In the genomic region with DNA sequence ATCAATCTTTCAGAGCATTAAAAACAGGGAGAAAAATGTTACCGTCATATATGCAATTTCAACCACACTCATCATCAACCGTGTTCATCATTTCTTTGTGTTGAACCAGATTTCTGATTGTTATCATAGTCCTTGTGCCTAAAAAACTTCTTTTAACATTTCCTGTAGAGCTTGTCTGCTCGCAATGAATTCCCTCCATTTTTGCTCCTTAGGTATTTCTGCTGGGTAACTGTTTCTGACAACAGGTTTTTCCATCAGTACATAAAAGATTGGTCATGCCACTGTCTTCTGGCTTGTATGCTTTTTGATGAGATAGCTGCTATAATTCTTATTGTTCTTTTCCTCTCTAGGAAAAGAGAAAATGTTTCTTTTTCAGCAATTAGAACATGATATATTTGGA, we compare ENCODE assay signal across 34 cellular contexts. TPM values are rescaled to one million over a fixed set of nuclear protein-coding genes. Genes with fewer than 3 reads are reported as not detected.
DNase-seq lines count a peak whose midpoint lies in the region; ATAC-seq, FAIRE-seq and TF ChIP-seq lines count a peak whose summit lies in the region.
"Had no signal": no experiment of that assay in that cellular context is flagged by ENCODE, and none has a peak within 500 bp of the region (broad histone marks: within the 10 kb centered on the region; RNA-seq: fewer than 3 reads in every experiment).

No MANE protein-coding gene starts in this region.

- H3K4me1 ChIP-seq in K562 (replicated peaks in 1 of 2; ENCODE audit: control insufficient read depth in 2 of 2, insufficient read depth in 2 of 2, low read length in 2 of 2) (no peaks in the 10 kb centered on the region), H1 (replicated peaks in 1 of 4; ENCODE audit: control insufficient read depth in 3 of 4, insufficient read depth in 4 of 4, low read length in 3 of 4) (no peaks in the 10 kb centered on the region), transverse colon (peaks cover 0 to 3% (median 0%) of the 10 kb centered on the region in 4 donors)
- H3K4me1 ChIP-seq: A549, BE2C, BLaER1, Caco-2 had no signal

- H3K79me2 ChIP-seq in K562 (ENCODE audit: control insufficient read depth, insufficient read depth, low read length) (no peaks in the 10 kb centered on the region), H1 (ENCODE audit: control insufficient read depth in 1 of 2, insufficient read depth in 2 of 2, low read length in 2 of 2) (no peaks in the 10 kb centered on the region)

- H3K4ac ChIP-seq in H1 (replicated peaks; ENCODE audit: insufficient read length, low read depth, low read length): no peak overlapping the region

- BruUV-seq in K562 (replicated peaks; lab: Mats Ljungman, UMichigan): no TSS peak

- in situ Hi-C loops in K562 (cut with MboI) (no loop called here), transverse colon (cut with MboI; ENCODE audit: low pct_ligation_motif_present in 1 of 4, low pct_unique_long_range_greater_than_20kb in 1 of 4, low sequenced_read_pairs in 3 of 4) (no loop called here), brain microvascular endothelial cell (cut with HindIII; ENCODE audit: low pct_ligation_motif_present, low sequenced_read_pairs) (no loop called here)

- no peak for TF ChIP-seq POLR2A in K562 (conservative IDR thresholded peaks at IDR 0.05)
- no peak for TF ChIP-seq POLR2A in H1 (IDR thresholded peaks at IDR 0.05; ENCODE audit: control extremely low read depth in 1 of 2, low read depth in 2 of 2, low read length in 2 of 2)
- TF ChIP-seq POLR2A in transverse colon (IDR thresholded peaks at IDR 0.05): no peak

- TF ChIP-seq RAD21 in K562 (CRISPR knock-in tag; conservative IDR thresholded peaks at IDR 0.05 in 1 of 2, IDR thresholded peaks at IDR 0.05 in 1 of 2) (no peak), H1 (IDR thresholded peaks at IDR 0.05 in 1 of 2, conservative IDR thresholded peaks at IDR 0.05 in 1 of 2; ENCODE audit: low read depth in 2 of 2, low read length in 2 of 2) (no peak)

- H3K27ac ChIP-seq in K562 (ENCODE audit: extremely low read depth, low read depth, low read length) (no peak overlapping the region), H1 (ENCODE audit: low read depth, low read length) (no peak overlapping the region), transverse colon (no peak overlapping the region), brain microvascular endothelial cell (no peak overlapping the region)
- H3K27ac ChIP-seq: 22Rv1; A549; BLaER1; BLaER1 treated with 17β-estradiol and CSF1 and Interleukin-3, amounts not matched to agents 10 nM and 100 nM; C4-2B had no signal

- TF ChIP-seq CTCF in K562 (IDR thresholded peaks at IDR 0.05 in 2 of 3, conservative IDR thresholded peaks at IDR 0.05 in 1 of 3; ENCODE audit: insufficient read depth in 2 of 3, low read depth in 1 of 3, low read length in 3 of 3) (no peak), H1 (IDR thresholded peaks at IDR 0.05; ENCODE audit: control extremely low read depth in 1 of 3, insufficient read depth in 1 of 3, low read depth in 1 of 3, low read length in 3 of 3) (no peak), transverse colon (IDR thresholded peaks at IDR 0.05) (no peak), brain microvascular endothelial cell (IDR thresholded peaks at IDR 0.05; ENCODE audit: low read depth, low read length, missing control alignments) (no peak)

- no peak overlapping the region for H3K14ac ChIP-seq in H1 (ENCODE audit: insufficient read length)

- H3K4me2 ChIP-seq in K562 (ENCODE audit: insufficient read depth, low read length): no peak overlapping the region
- H3K4me2 ChIP-seq in H1 (ENCODE audit: insufficient read depth in 1 of 2, low read depth in 2 of 2, low read length in 2 of 2): no peak overlapping the region
- H3K4me2 ChIP-seq: A549; BLaER1; BLaER1 treated with 17β-estradiol and CSF1 and Interleukin-3, amounts not matched to agents 10 nM and 100 nM had no signal

- no peak overlapping the region for H3K56ac ChIP-seq in H1 (replicated peaks; ENCODE audit: insufficient read length, low read depth, low read length)

- 0 out of 3 replicates have a peak, but pooled peaks cover 3% of the 10 kb centered on the region for H3K36me3 ChIP-seq in K562 (ENCODE audit: control insufficient read depth, insufficient read depth, low read length)
- H3K36me3 ChIP-seq in H1 (ENCODE audit: control insufficient read depth in 2 of 4, insufficient read depth in 4 of 4, low read length in 3 of 4): peaks cover 0 to 8% (median 3%) of the 10 kb centered on the region in 4 experiments; a peak in 3 of 8 replicates
- no peaks in the 10 kb centered on the region for H3K36me3 ChIP-seq in transverse colon
- no peaks in the 10 kb centered on the region for H3K36me3 ChIP-seq in brain microvascular endothelial cell (replicated peaks)
- H3K36me3 ChIP-seq: BE2C had no signal

- H3K23me2 ChIP-seq in H1 (ENCODE audit: low read depth, low read length): no peaks in the 10 kb centered on the region

- no peak overlapping the region for H4K5ac ChIP-seq in H1 (ENCODE audit: insufficient read length, low read depth, low read length)

- H4K8ac ChIP-seq in H1 (ENCODE audit: extremely low read depth, insufficient read depth, low read length): no peak overlapping the region

- no peak for DNase-seq in GM18507 (ENCODE audit: extremely low spot score, insufficient read length, low read depth)
- DNase-seq in HEK293T (ENCODE audit: extremely low spot score): no peak
- no peak for DNase-seq in K562 (ENCODE audit: extremely low read depth in 1 of 4, low spot score in 3 of 4)
- no peak for DNase-seq in H1 (ENCODE audit: low read depth in 1 of 2, low spot score in 2 of 2)
- no peak for DNase-seq in transverse colon
- DNase-seq in ureter (ENCODE audit: low spot score): no peak
- no peak for DNase-seq in brain microvascular endothelial cell
- DNase-seq: 8988T; ACHN; AML-193; BE2C; C1 segment of cervical spinal cord; Caco-2; Calu3; CD4-positive, alpha-beta memory T cell; CD4-positive, alpha-beta T cell; CD4-positive, CD25-positive, alpha-beta regulatory T cell; CD8-positive, alpha-beta memory T cell; CD8-positive, alpha-beta T cell; COR-L47; DMS 273 treated with DMSO at 0.1 percent for 48 hours; DMS153; DMS53; DMS79; DMS79 treated with DMSO at 0.1 percent for 48 hours; DND-41; EL had no signal

- intact Hi-C loops in K562 (cut with micrococcal nuclease): no loop called here
- intact Hi-C loops in transverse colon (cut with DNase I; ENCODE audit: low total_unique reads): no loop called here

- no peaks in the 10 kb centered on the region for H3K79me1 ChIP-seq in H1 (ENCODE audit: low read depth, low read length)

- no peaks in the 10 kb centered on the region for H4K20me1 ChIP-seq in K562 (replicated peaks; ENCODE audit: control insufficient read depth, insufficient read depth, low read length)
- H4K20me1 ChIP-seq in H1 (replicated peaks in 1 of 2; ENCODE audit: control insufficient read depth in 1 of 2, insufficient read depth in 2 of 2, low read length in 2 of 2): no peaks in the 10 kb centered on the region
- H4K20me1 ChIP-seq: BLaER1; BLaER1 treated with 17β-estradiol and CSF1 and Interleukin-3, amounts not matched to agents 10 nM and 100 nM had no signal

- POLR2A ChIA-PET in HEK293T (lab: Yijun Ruan, JAX) (no interaction called here), K562 (lab: Yijun Ruan, JAX) (no interaction called here), H1 (lab: Charles Lee; ENCODE audit: partially characterized antibody) (interaction anchor here (1.7 kb wide), 1 partner anchor 9 kb away, joined by 5 read pairs; the partner anchor contains the start of gene RBM33)

- H3K4me3 ChIP-seq in K562: no peak overlapping the region
- H3K4me3 ChIP-seq in H1 (ENCODE audit: extremely low read depth in 1 of 4, insufficient read depth in 2 of 4, low read depth in 3 of 4, low read length in 4 of 4): no peak overlapping the region
- no peak overlapping the region for H3K4me3 ChIP-seq in transverse colon
- H3K4me3 ChIP-seq in brain microvascular endothelial cell (ENCODE audit: low read depth, low read length): no peak overlapping the region
- H3K4me3 ChIP-seq: A549; BLaER1; BLaER1 treated with 17β-estradiol and CSF1 and Interleukin-3, amounts not matched to agents 10 nM and 100 nM had no signal

- CTCF ChIA-PET in HEK293T (lab: Yijun Ruan, JAX): no interaction called here
- CTCF ChIA-PET in K562 (lab: Yijun Ruan, JAX; ENCODE audit: low intra/inter-chr PET ratio): no interaction called here
- CTCF ChIA-PET in H1 (lab: Charles Lee; ENCODE audit: partially characterized antibody): interaction anchor here (1.2 to 2.0 kb wide), 2 partner anchors 37 to 46 kb away, joined by 3 to 6 read pairs; no protein-coding TSS in a partner anchor

- H2BK5ac ChIP-seq in H1 (ENCODE audit: low read depth, low read length): no peak overlapping the region

- no peak overlapping the region for H2BK20ac ChIP-seq in H1 (ENCODE audit: low read length)

- H3K18ac ChIP-seq in H1 (ENCODE audit: extremely low read depth, low read length): no peak overlapping the region

- no peak overlapping the region for H2AFZ ChIP-seq in K562 (ENCODE audit: low read depth, low read length)
- H2AFZ ChIP-seq in H1 (ENCODE audit: low read length): no peak overlapping the region

- no peak overlapping the region for H4K91ac ChIP-seq in H1 (replicated peaks; ENCODE audit: insufficient read length, low read length)

- 58% methylated on average over 3 of the region's 3 CpGs for WGBS in K562 (ENCODE audit: insufficient coverage, low coverage, missing lambda C conversion rate)
- whole genome bisulfite sequencing in H1 (ENCODE audit: extremely low coverage in 1 of 2, insufficient coverage in 1 of 2, insufficient read length in 1 of 2, insufficient replicate concordance in 2 of 2, low coverage in 1 of 2, low lambda C conversion rate in 2 of 2, missing lambda C conversion rate in 1 of 2), 2 experiments: 91% methylated on average over 3 of the region's 3 CpGs; no CpG with 5 or more reads in 1 of the 2 experiments
- WGBS in transverse colon (ENCODE audit: low coverage in 1 of 2), 2 donors: 95 to 96% methylated on average over 3 of the region's 3 CpGs

- ATAC-seq in K562 (no peak), HG03108 (IDR thresholded peaks at IDR 0.05; ENCODE audit: unreplicated experiment) (no peak)
- ATAC-seq: A549; CD8-positive, alpha-beta T cell had no signal

- no peak overlapping the region for H2BK120ac ChIP-seq in H1 (replicated peaks; ENCODE audit: low read depth, low read length)

- no peak overlapping the region for H2BK15ac ChIP-seq in H1 (ENCODE audit: low read length)

- no peak overlapping the region for H2AK5ac ChIP-seq in H1 (ENCODE audit: low read depth, low read length)

- H3K9me3 ChIP-seq in K562 (replicated peaks; ENCODE audit: control insufficient read depth, insufficient read depth, low read depth, low read length) (peaks cover 29% of the 10 kb centered on the region), H1 (ENCODE audit: insufficient read depth in 2 of 2, low read depth in 1 of 2, low read length in 1 of 2) (peaks cover 59 to 68% of the 10 kb centered on the region in 2 experiments), transverse colon (no peaks in the 10 kb centered on the region)

- no peaks in the 10 kb centered on the region for H3K9me1 ChIP-seq in K562 (ENCODE audit: control insufficient read depth, insufficient read depth, low read length)

- no peaks in the 10 kb centered on the region for H3K27me3 ChIP-seq in K562 (ENCODE audit: control insufficient read depth in 2 of 2, insufficient read depth in 2 of 2, low read length in 2 of 2)
- no peaks in the 10 kb centered on the region; a peak in 3 of 7 replicates for H3K27me3 ChIP-seq in H1 (replicated peaks in 1 of 4; ENCODE audit: control insufficient read depth in 3 of 4, extremely low read depth in 1 of 4, insufficient read depth in 3 of 4, low read length in 3 of 4)
- no peaks in the 10 kb centered on the region for H3K27me3 ChIP-seq in transverse colon
- no peaks in the 10 kb centered on the region for H3K27me3 ChIP-seq in brain microvascular endothelial cell (replicated peaks)
- H3K27me3 ChIP-seq: BE2C; BLaER1; BLaER1 treated with 17β-estradiol and CSF1 and Interleukin-3, amounts not matched to agents 10 nM and 100 nM had no signal

- FAIRE-seq in GM18507 (lab: Jason Lieb, UNC) (peak; percentile 15), K562 (lab: Jason Lieb, UNC) (no peak), H1 (lab: Jason Lieb, UNC) (no peak)
- FAIRE-seq: A549, D721Med had no signal

- no peak overlapping the region for H3K23ac ChIP-seq in H1 (ENCODE audit: insufficient read length)

- no peak for TF ChIP-seq EP300 in K562 (IDR thresholded peaks at IDR 0.05; ENCODE audit: low read length)
- no peak for TF ChIP-seq EP300 in H1 (IDR thresholded peaks at IDR 0.05; ENCODE audit: borderline replicate concordance in 1 of 2, low read depth in 2 of 2, low read length in 2 of 2)
- TF ChIP-seq EP300 in transverse colon (IDR thresholded peaks at IDR 0.05; ENCODE audit: low read depth): no peak

- no peak overlapping the region for H3K9ac ChIP-seq in K562 (ENCODE audit: insufficient read depth in 1 of 2, low read depth in 2 of 2, low read length in 2 of 2)
- H3K9ac ChIP-seq in H1 (replicated peaks in 1 of 4; ENCODE audit: extremely low read depth in 1 of 4, low read depth in 3 of 4, low read length in 3 of 4): no peak overlapping the region
- H3K9ac ChIP-seq: BLaER1; BLaER1 treated with 17β-estradiol and CSF1 and Interleukin-3, amounts not matched to agents 10 nM and 100 nM had no signal

- H2BK12ac ChIP-seq in H1 (ENCODE audit: low read depth, low read length): no peak overlapping the region

RNA-seq across cellular contexts. Expression of gene RBM33, which starts 8.6 kb away (rescaled TPM):
- 115 and 326 TPM in 2 replicates for total RNA-seq in K562 (2011; cell fraction: chromatin; rRNA removed; ENCODE audit: low replicate concordance)
- 62.0 and 78.6 TPM in 2 replicates for total RNA-seq in K562 (2011; cell fraction: nucleolus; rRNA removed)
- total RNA-seq in K562 (2011; cell fraction: nucleoplasm; rRNA removed): 144 and 212 TPM in 2 replicates
- total RNA-seq in K562 (2014; rRNA removed) (29.9 and 41.8 TPM in 2 replicates), K562 (2014; rRNA removed; fragmentation: Illumina TruSeq; extraction: Trizol) (39.3 and 47.4 TPM in 2 replicates), K562 (2015; rRNA removed; fragmentation: Illumina TruSeq; extraction: Trizol) (32.8 and 33.9 TPM in 2 replicates), K562 (2021) (67.6 and 80.7 TPM in 2 replicates), transverse colon (100 to 1,000 TPM in 2 of 4 donors, 10 to 100 TPM in 2; 62.8 to 129 (median 92.8) TPM), ureter (70.8 TPM)
- polyA plus RNA-seq in K562 (2011; rRNA removed) (16.1 and 17.0 TPM in 2 replicates), K562 (2014; fragmentation: Illumina TruSeq; extraction: Trizol) (23.0 and 28.7 TPM in 2 replicates), K562 (2014; fragmentation: Nextera tagmentation; extraction: Ambion mirVana) (1 to 10 TPM; 4.4 to 4.7 TPM), K562 (2014; rRNA removed) (27.3 and 31.7 TPM in 2 replicates), H1 (2011; rRNA removed) (16.5 and 32.5 TPM in 2 replicates)
- 11.1 and 15.9 TPM in 2 replicates for polyA plus RNA-seq in K562 (2011; cell fraction: cytosol; rRNA removed)
- 97.0 and 123 TPM in 2 replicates for polyA plus RNA-seq in K562 (2011; cell fraction: nucleus; rRNA removed)
- polyA plus RNA-seq in K562 (2012): 23.0 and 24.9 TPM in 2 replicates
- polyA minus RNA-seq in K562 (2011; rRNA and poly(A)+ RNA removed): 84.2 and 91.2 TPM in 2 replicates
- polyA minus RNA-seq in K562 (2011; cell fraction: cytosol; rRNA and poly(A)+ RNA removed): 23.9 and 28.3 TPM in 2 replicates
- polyA minus RNA-seq in K562 (2011; cell fraction: nucleus; rRNA and poly(A)+ RNA removed): 74.0 and 74.6 TPM in 2 replicates
- total RNA-seq in H1 (2021; fragmentation: NEBNext Ultra II Directional; extraction: Animal tissue kit (Norgen Biotek cat#: 25700)): 56.5 and 64.6 TPM in 2 replicates
- polyA plus RNA-seq in H1 (2011; cell fraction: cytosol; rRNA removed): 12.2 TPM
- polyA plus RNA-seq in H1 (2011; cell fraction: nucleus; rRNA removed): 46.4 TPM
- polyA plus RNA-seq in H1 (2012, experiment 1 of 2): 19.6 to 25.6 TPM (median 22.5 TPM) in 4 replicates
- 3.7 TPM for polyA plus RNA-seq in H1 (2012, experiment 2 of 2)
- 38.4 TPM for polyA plus RNA-seq in H1 (2013, experiment 1 of 2)
- 36.8 TPM for polyA plus RNA-seq in H1 (2013, experiment 2 of 2)
- polyA minus RNA-seq in H1 (2011; rRNA and poly(A)+ RNA removed): 16.2 and 17.2 TPM in 2 replicates
- 19.3 TPM for polyA minus RNA-seq in H1 (2011; cell fraction: cytosol; rRNA and poly(A)+ RNA removed)
- 62.6 TPM for polyA minus RNA-seq in H1 (2011; cell fraction: nucleus; rRNA and poly(A)+ RNA removed)
